In genomic region chr1:245316791-245317190, GRCh38 we compare ENCODE assay signal across 16 cellular contexts.
DNase-seq lines count a peak whose midpoint lies in the region; ATAC-seq lines count a peak whose summit lies in the region.
"Had no signal": no experiment of that assay in that cellular context is flagged by ENCODE, and none has a peak within 500 bp of the region (broad histone marks: within the 10 kb centered on the region; RNA-seq: fewer than 3 reads in every experiment).

No MANE protein-coding gene starts in this region.

- H4K12ac ChIP-seq in trophoblast cell (ENCODE audit: low read depth, low read length) = no peak overlapping the region

- WGBS in mesodermal cell (ENCODE audit: insufficient coverage in 2 of 2), 2 experiments = 96 to 100% methylated on average over 3 to 4 of the region's 6 CpGs
- WGBS in trophoblast cell (ENCODE audit: extremely low coverage, insufficient coverage, insufficient read length) = no CpG with 5 or more reads among the region's 6 CpGs

- no peak overlapping the region for H2AFZ ChIP-seq in trophoblast cell (ENCODE audit: insufficient read depth, low read length, poor library complexity)

- no peak overlapping the region for H3K23ac ChIP-seq in trophoblast cell (ENCODE audit: low read length)

- H2BK5ac ChIP-seq in trophoblast cell (ENCODE audit: low read depth, low read length, poor library complexity) = peak overlapping the region; percentile 69

- peak overlapping the region; percentile 16 for H4K8ac ChIP-seq in trophoblast cell (ENCODE audit: low read depth, low read length)

- peaks cover 4% of the 10 kb centered on the region for H3K79me1 ChIP-seq in trophoblast cell (ENCODE audit: low read length)

- peak overlapping the region; percentile 57 for H4K91ac ChIP-seq in trophoblast cell (ENCODE audit: low read depth, low read length)

- H3K4me3 ChIP-seq in mesodermal cell (ENCODE audit: extremely low read depth, insufficient read depth, low read length, poor library complexity, severe bottlenecking) = no peak overlapping the region
- no peak overlapping the region for H3K4me3 ChIP-seq in trophoblast cell (ENCODE audit: low read depth, low read length)
- H3K4me3 ChIP-seq: BLaER1, HAP-1 had no signal

- no peak overlapping the region for H3K14ac ChIP-seq in trophoblast cell (ENCODE audit: low read length)

- H2BK12ac ChIP-seq in trophoblast cell (ENCODE audit: low read length) = no peak overlapping the region

- no peaks in the 10 kb centered on the region for H3K36me3 ChIP-seq in mesodermal cell (ENCODE audit: control insufficient read depth, insufficient read depth, low read length)
- H3K36me3 ChIP-seq in trophoblast cell (ENCODE audit: control insufficient read depth in 1 of 2, insufficient read depth in 2 of 2, low read length in 2 of 2) = peaks cover 2% of the 10 kb centered on the region in 2 experiments
- H3K36me3 ChIP-seq: BLaER1, HAP-1 had no signal

- H3K79me2 ChIP-seq in trophoblast cell (ENCODE audit: control insufficient read depth, insufficient read depth, low read length, poor library complexity) = no peaks in the 10 kb centered on the region

- H2AK5ac ChIP-seq in trophoblast cell (ENCODE audit: low read length) = no peak overlapping the region

- no peak for ATAC-seq in HG03095 (IDR thresholded peaks at IDR 0.05; ENCODE audit: unreplicated experiment)
- ATAC-seq: HepG2 had no signal

- no peak overlapping the region for H3K4ac ChIP-seq in trophoblast cell (ENCODE audit: low read depth, low read length)

- no peak overlapping the region for H3K4me2 ChIP-seq in trophoblast cell (ENCODE audit: low read length)
- H3K4me2 ChIP-seq: BLaER1 had no signal

- peak overlapping the region; percentile 46 for H2BK120ac ChIP-seq in trophoblast cell (ENCODE audit: insufficient read depth, low read length, poor library complexity)

- H3K27ac ChIP-seq in mesodermal cell (ENCODE audit: low read depth, low read length, severe bottlenecking) (peak overlapping the region; percentile 58), trophoblast cell (ENCODE audit: low read depth, low read length) (peak overlapping the region; percentile 37)
- H3K27ac ChIP-seq: 22Rv1, BLaER1 had no signal

- DNase-seq in NCI-H2227 (lab: John Stamatoyannopoulos, UW; ENCODE audit: unreplicated experiment) (peak; percentile 13), NCI-H2227 treated with DMSO at 0.1 percent for 48 hours (lab: John Stamatoyannopoulos, UW) (no peak), trophoblast cell (no peak), NCI-H2029 (lab: John Stamatoyannopoulos, UW) (no peak)
- DNase-seq in stimulated activated CD4-positive, alpha-beta T cell treated with anti-CD3 and anti-CD28 coated beads, Interleukin-1b, Interleukin-23, amount 100 ng/mL, for 48 hours = no peak
- DNase-seq: AML-193; Caco-2; CD8-positive, alpha-beta memory T cell; DND-41; GF-D8 had no signal

- no peaks in the 10 kb centered on the region for H3K27me3 ChIP-seq in trophoblast cell (ENCODE audit: insufficient read depth, low read length)
- H3K27me3 ChIP-seq: BLaER1 had no signal

- no peak overlapping the region for H3K9ac ChIP-seq in trophoblast cell (ENCODE audit: low read length)
- H3K9ac ChIP-seq: BLaER1 had no signal

- H3K4me1 ChIP-seq in mesodermal cell (ENCODE audit: control insufficient read depth, insufficient read depth, low read length, poor library complexity, severe bottlenecking) (no peaks in the 10 kb centered on the region), trophoblast cell (ENCODE audit: control insufficient read depth in 1 of 2, insufficient read depth in 2 of 2, low read length in 2 of 2) (peaks cover 8 to 13% of the 10 kb centered on the region in 2 experiments)
- H3K4me1 ChIP-seq: Caco-2, HAP-1 had no signal

- no peaks in the 10 kb centered on the region for H3K9me3 ChIP-seq in mesodermal cell (ENCODE audit: control insufficient read depth, low read length)
- no peaks in the 10 kb centered on the region for H3K9me3 ChIP-seq in trophoblast cell (ENCODE audit: insufficient read depth, low read depth, low read length)
- H3K9me3 ChIP-seq: BLaER1, Caco-2, HAP-1 had no signal

- H3K18ac ChIP-seq in trophoblast cell (ENCODE audit: low read length) = no peak overlapping the region
